ENCODE assay signal across 8 cellular contexts in genomic region chr3:39180546-39181346, GRCh38. TPM values are rescaled to one million over a fixed set of nuclear protein-coding genes. Genes with fewer than 3 reads are reported as not detected.
A peak's percentile ranks its signal among the peaks of the same experiment; 100 is the strongest.
DNase-seq lines count a peak whose midpoint lies in the region; ATAC-seq and TF ChIP-seq lines count a peak whose summit lies in the region.

No MANE protein-coding gene starts in this region.

- H3K4me1 ChIP-seq in A673 (ENCODE audit: insufficient read depth, low read length, poor library complexity, severe bottlenecking), result peaks cover 11% of the 10 kb centered on the region

- POLR2A ChIA-PET in A673 (lab: Charles Lee; ENCODE audit: low non-redundant PET), result no interaction called here

- no peak for TF ChIP-seq CTCF in A673 (conservative IDR thresholded peaks at IDR 0.05; ENCODE audit: low read depth, low read length)

- H3K9me3 ChIP-seq in A673 (ENCODE audit: low read depth, low read length, poor library complexity, severe bottlenecking), result no peaks in the 10 kb centered on the region

- peak overlapping the region; percentile 73 for H3K4me3 Mint-ChIP-seq in central memory CD8-positive, alpha-beta T cell

- no peaks in the 10 kb centered on the region for H3K27me3 ChIP-seq in A673 (replicated peaks; ENCODE audit: insufficient read depth, low read depth, low read length, poor library complexity)

- H3K4me1 Mint-ChIP-seq in central memory CD8-positive, alpha-beta T cell, result peaks cover 32% of the 10 kb centered on the region

- intact Hi-C loops in A673 (cut with micrococcal nuclease; ENCODE audit: unreplicated experiment), result loop anchor here (10.0 kb wide), 1 partner anchor 76 kb away; the partner anchor contains the start of genes GORASP1 and TTC21A

- no peaks in the 10 kb centered on the region for H3K36me3 ChIP-seq in A673 (ENCODE audit: insufficient read depth, low read length, poor library complexity, severe bottlenecking)

- ATAC-seq in GM18870 (IDR thresholded peaks at IDR 0.05; ENCODE audit: unreplicated experiment) (peak; percentile 78), HG03108 (IDR thresholded peaks at IDR 0.05; ENCODE audit: unreplicated experiment) (peak; percentile 91)
- ATAC-seq in central memory CD8-positive, alpha-beta T cell (replicated peaks; ENCODE audit: extremely low read depth, poor library complexity, severe bottlenecking), result peak; percentile 88

- H3K4me3 ChIP-seq in A673 (ENCODE audit: low read depth, low read length, poor library complexity, severe bottlenecking), result peak overlapping the region; percentile 37

- BruUV-seq in A673 (replicated peaks; lab: Mats Ljungman, UMichigan), result no TSS peak

- H3K27me3 Mint-ChIP-seq in central memory CD8-positive, alpha-beta T cell, result no peaks in the 10 kb centered on the region

- no peak overlapping the region for H3K27ac ChIP-seq in A673 (ENCODE audit: low read depth, low read length, poor library complexity, severe bottlenecking)

- no peaks in the 10 kb centered on the region for H3K9me3 Mint-ChIP-seq in central memory CD8-positive, alpha-beta T cell

- H3K27ac Mint-ChIP-seq in central memory CD8-positive, alpha-beta T cell (ENCODE audit: low read depth), result peak overlapping the region; percentile 86

- DNase-seq in A673 (ENCODE audit: low spot score) (peak; percentile 74), NCI-H2227 treated with DMSO at 0.1 percent for 48 hours (lab: John Stamatoyannopoulos, UW) (peak; percentile 85), kidney glomerular epithelial cell (lab: John Stamatoyannopoulos, UW) (peak; percentile 49)
- DNase-seq in activated CD4-positive, CD25-positive, alpha-beta regulatory T cell treated with anti-CD3 and anti-CD28 coated beads, Interleukin-2, amount 50 U/mL, for 72 hours, result peak; percentile 84
- DNase-seq in central memory CD8-positive, alpha-beta T cell (ENCODE audit: low spot score in 2 of 2), result peak; percentile 83 to 84
- peak; percentile 91 for DNase-seq in stimulated activated CD4-positive, alpha-beta T cell treated with anti-CD3 and anti-CD28 coated beads, Interleukin-15, amount 100 ng/mL, for 24 hours

- CTCF ChIA-PET in A673 (lab: Charles Lee), result no interaction called here

- peaks cover 2% of the 10 kb centered on the region for H3K36me3 Mint-ChIP-seq in central memory CD8-positive, alpha-beta T cell (ENCODE audit: insufficient read depth)

RNA-seq across cellular contexts. Expression of gene XIRP1, which starts 11.6 kb away (rescaled TPM):
- total RNA-seq in A673 (2021), result not detected in 2 replicates

RNA-seq across cellular contexts. Expression of gene CSRNP1, which starts 27.4 kb away (rescaled TPM):
- total RNA-seq in A673 (2021), result 7.1 and 9.7 TPM in 2 replicates
